8 cellular contexts compared by ENCODE assay signal in the genomic region with DNA sequence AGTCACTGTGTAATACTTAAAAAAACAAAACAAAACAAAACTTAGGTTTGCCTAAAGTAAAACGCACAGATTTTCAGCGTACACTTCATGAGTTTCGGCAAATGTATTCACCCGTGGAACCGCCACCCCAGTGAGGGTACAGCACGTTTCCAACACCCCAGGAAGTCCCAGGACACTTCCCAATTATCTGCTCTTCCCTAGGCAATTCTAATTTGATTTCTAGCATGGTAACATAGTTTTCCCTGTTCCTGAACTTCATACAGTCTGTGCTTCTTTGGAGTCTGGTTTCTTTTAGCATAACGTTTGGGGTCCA. TPM values are rescaled to one million over a fixed set of nuclear protein-coding genes. Genes with fewer than 3 reads are reported as not detected.
DNase-seq lines count a peak whose midpoint lies in the region; ATAC-seq, FAIRE-seq and TF ChIP-seq lines count a peak whose summit lies in the region.

No MANE protein-coding gene starts in this region.

- no peaks in the 10 kb centered on the region for H3K27me3 ChIP-seq in astrocyte (ENCODE audit: insufficient read depth, low read length)
- no peaks in the 10 kb centered on the region; a peak in 1 of 5 replicates for H3K27me3 ChIP-seq in HepG2 (ENCODE audit: control insufficient read depth in 1 of 2, insufficient read depth in 2 of 2, low read length in 2 of 2)
- H3K27me3 ChIP-seq in tibial nerve, result no peaks in the 10 kb centered on the region

- peak overlapping the region; percentile 94 for H3K27ac Mint-ChIP-seq in astrocyte (ENCODE audit: unreplicated experiment)

- TF ChIP-seq RAD21 in HepG2 (CRISPR knock-in tag; IDR thresholded peaks at IDR 0.05), result no peak

- TF ChIP-seq CTCF in HFF-Myc (IDR thresholded peaks at IDR 0.05; ENCODE audit: low read depth, low read length, missing control alignments) (no peak), astrocyte (IDR thresholded peaks at IDR 0.05; ENCODE audit: insufficient read depth, low read depth, low read length) (no peak), HepG2 (CRISPR knock-in tag; IDR thresholded peaks at IDR 0.05) (no peak), tibial nerve (IDR thresholded peaks at IDR 0.05) (no peak), GM20000 (IDR thresholded peaks at IDR 0.05; ENCODE audit: extremely low read depth, missing control alignments) (no peak)

- H3K79me2 ChIP-seq in astrocyte (ENCODE audit: insufficient read depth, low read length) (peaks cover 38% of the 10 kb centered on the region), HepG2 (ENCODE audit: insufficient read depth, low read length) (peaks cover 36% of the 10 kb centered on the region)

- H3K9me3 ChIP-seq in astrocyte (ENCODE audit: insufficient read depth, low read depth, low read length) (no peaks in the 10 kb centered on the region), HepG2 (ENCODE audit: low read length) (no peaks in the 10 kb centered on the region), tibial nerve (no peaks in the 10 kb centered on the region)

- TF ChIP-seq POLR2A in HepG2 (IDR thresholded peaks at IDR 0.05; ENCODE audit: insufficient read depth in 1 of 2, low read depth in 2 of 2, low read length in 2 of 2) (no peak), tibial nerve (IDR thresholded peaks at IDR 0.05) (no peak)

- H3K4me2 ChIP-seq in astrocyte (ENCODE audit: low read length) (peak overlapping the region; percentile 92), HepG2 (ENCODE audit: low read depth, low read length) (peak overlapping the region; percentile 91)

- DNase-seq in AG20443 (ENCODE audit: low spot score) (peak; percentile 8), HFF-Myc (ENCODE audit: extremely low read depth, low read depth) (no peak), astrocyte (ENCODE audit: low read depth) (peak; percentile 2), HepG2 (ENCODE audit: low spot score) (no peak), tibial nerve (ENCODE audit: low spot score in 2 of 2) (no peak), GM20000 (ENCODE audit: low spot score) (no peak), AML-193 (lab: John Stamatoyannopoulos, UW) (no peak)

- H3K36me3 ChIP-seq in astrocyte (ENCODE audit: insufficient read depth, low read length), result no peaks in the 10 kb centered on the region
- no peaks in the 10 kb centered on the region for H3K36me3 ChIP-seq in HepG2 (replicated peaks in 1 of 2; ENCODE audit: control insufficient read depth in 1 of 2, insufficient read depth in 2 of 2, low read length in 2 of 2)
- no peaks in the 10 kb centered on the region for H3K36me3 ChIP-seq in tibial nerve

- no TSS peak for BruUV-seq in HepG2 (replicated peaks; lab: Mats Ljungman, UMichigan)

- H2AFZ ChIP-seq in astrocyte (ENCODE audit: low read depth, low read length), result peak overlapping the region; percentile 91
- H2AFZ ChIP-seq in HepG2 (ENCODE audit: low read length), result peak overlapping the region; percentile 99

- H3K9ac ChIP-seq in astrocyte (ENCODE audit: low read length) (peak overlapping the region; percentile 88), HepG2 (ENCODE audit: insufficient read depth, low read depth, low read length) (peak overlapping the region; percentile 87)

- peak overlapping the region; percentile 77 for H3K4me3 ChIP-seq in HFF-Myc (replicated peaks; ENCODE audit: low read depth, low read length)
- peak overlapping the region; percentile 71 for H3K4me3 ChIP-seq in astrocyte (ENCODE audit: insufficient read depth, low read depth, low read length)
- peak overlapping the region; percentile 87 to 92 (median 89) for H3K4me3 ChIP-seq in HepG2 (replicated peaks in 1 of 3; ENCODE audit: insufficient read depth in 1 of 3, low read depth in 2 of 3, low read length in 3 of 3)
- peak overlapping the region; percentile 64 to 91 (median 84) for H3K4me3 ChIP-seq in tibial nerve

- FAIRE-seq in astrocyte (lab: Jason Lieb, UNC) (no peak), HepG2 (lab: Jason Lieb, UNC) (no peak)

- H3K4me1 ChIP-seq in astrocyte (ENCODE audit: insufficient read depth, low read length), result peaks cover 16% of the 10 kb centered on the region
- peaks cover 30% of the 10 kb centered on the region for H3K4me1 ChIP-seq in HepG2 (ENCODE audit: insufficient read depth, low read length)
- H3K4me1 ChIP-seq in tibial nerve, result peaks cover 0 to 31% (median 9%) of the 10 kb centered on the region in 4 donors

- 4% methylated on average over 7 of the region's 7 CpGs for WGBS in HepG2 (ENCODE audit: low lambda C conversion rate)
- 1 to 3% methylated on average over 7 of the region's 7 CpGs for WGBS in tibial nerve, 2 donors

- H3K4me1 Mint-ChIP-seq in astrocyte (ENCODE audit: low read depth, unreplicated experiment), result peaks cover 17% of the 10 kb centered on the region

- CTCF ChIA-PET in HepG2 (lab: Yijun Ruan, JAX; ENCODE audit: low intra/inter-chr PET ratio, low total read pairs), result no interaction called here

- intact Hi-C loops in HepG2 (cut with micrococcal nuclease; ENCODE audit: unreplicated experiment), result loop anchor here (2.0 to 5.0 kb wide), 2 partner anchors 68 to 281 kb away; no protein-coding TSS in a partner anchor

- H3K9me3 Mint-ChIP-seq in astrocyte (ENCODE audit: unreplicated experiment), result no peaks in the 10 kb centered on the region

- POLR2A ChIA-PET in HepG2 (lab: Yijun Ruan, JAX), result no interaction called here

- H4K20me1 ChIP-seq in astrocyte (ENCODE audit: insufficient read depth, low read length), result peaks cover 24% of the 10 kb centered on the region
- H4K20me1 ChIP-seq in HepG2 (ENCODE audit: insufficient read depth, low read length), result no peaks in the 10 kb centered on the region; the same call in 1 of the 2 replicates

- in situ Hi-C loops in HepG2 (cut with HindIII; ENCODE audit: extremely low pct_ligation_motif_present, low pct_unique_long_range_greater_than_20kb), result loop anchor here (5.0 kb wide), 1 partner anchor 81 kb away; no protein-coding TSS in a partner anchor

- peak overlapping the region; percentile 90 for H3K4me3 Mint-ChIP-seq in astrocyte (ENCODE audit: unreplicated experiment)

- H3K27ac ChIP-seq in astrocyte (ENCODE audit: low read depth, low read length), result peak overlapping the region; percentile 88
- peak overlapping the region; percentile 94 for H3K27ac ChIP-seq in HepG2 (ENCODE audit: extremely low read length, insufficient read depth, low read length)
- peak overlapping the region; percentile 94 to 99 (median 96) for H3K27ac ChIP-seq in tibial nerve

- no peak for ATAC-seq in HepG2
- ATAC-seq in GM18858 (IDR thresholded peaks at IDR 0.05; ENCODE audit: unreplicated experiment), result no peak

- no peaks in the 10 kb centered on the region for H3K27me3 Mint-ChIP-seq in astrocyte (ENCODE audit: low read depth, unreplicated experiment)

- TF ChIP-seq EP300 in HepG2 (IDR thresholded peaks at IDR 0.05; ENCODE audit: low read depth in 2 of 2, low read length in 2 of 2) (no peak), HepG2 (CRISPR knock-in tag; IDR thresholded peaks at IDR 0.05; ENCODE audit: borderline replicate concordance) (no peak), tibial nerve (IDR thresholded peaks at IDR 0.05) (no peak)

- no peaks in the 10 kb centered on the region for H3K36me3 Mint-ChIP-seq in astrocyte (ENCODE audit: low read depth, unreplicated experiment)

TF ChIP-seq in HepG2, 621 proteins besides CTCF, POLR2A, EP300 and RAD21:
- peak; percentile 40; the same call in 1 of the 2 replicates for TF ChIP-seq ZNF292 (CRISPR knock-in tag; IDR thresholded peaks at IDR 0.05; ENCODE audit: borderline replicate concordance, low read depth)
- peak; percentile 4; the same call in 1 of the 2 replicates for TF ChIP-seq DMAP1 (CRISPR knock-in tag; IDR thresholded peaks at IDR 0.05)
- TF ChIP-seq, protein P1, sequence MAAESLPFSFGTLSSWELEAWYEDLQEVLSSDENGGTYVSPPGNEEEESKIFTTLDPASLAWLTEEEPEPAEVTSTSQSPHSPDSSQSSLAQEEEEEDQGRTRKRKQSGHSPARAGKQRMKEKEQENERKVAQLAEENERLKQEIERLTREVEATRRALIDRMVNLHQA (CRISPR knock-in tag; IDR thresholded peaks at IDR 0.05), result no peak
- TF ChIP-seq, protein P2, sequence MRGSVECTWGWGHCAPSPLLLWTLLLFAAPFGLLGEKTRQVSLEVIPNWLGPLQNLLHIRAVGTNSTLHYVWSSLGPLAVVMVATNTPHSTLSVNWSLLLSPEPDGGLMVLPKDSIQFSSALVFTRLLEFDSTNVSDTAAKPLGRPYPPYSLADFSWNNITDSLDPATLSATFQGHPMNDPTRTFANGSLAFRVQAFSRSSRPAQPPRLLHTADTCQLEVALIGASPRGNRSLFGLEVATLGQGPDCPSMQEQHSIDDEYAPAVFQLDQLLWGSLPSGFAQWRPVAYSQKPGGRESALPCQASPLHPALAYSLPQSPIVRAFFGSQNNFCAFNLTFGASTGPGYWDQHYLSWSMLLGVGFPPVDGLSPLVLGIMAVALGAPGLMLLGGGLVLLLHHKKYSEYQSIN (CRISPR knock-in tag; IDR thresholded peaks at IDR 0.05; ENCODE audit: borderline replicate concordance), result no peak

RNA-seq across cellular contexts. Expression of a gene that starts 0.5 kb away (rescaled TPM):
- total RNA-seq in astrocyte (56.3 and 65.0 TPM in 2 replicates), HepG2 (2016; rRNA removed; fragmentation: Illumina TruSeq; extraction: Trizol) (30.6 and 34.8 TPM in 2 replicates), tibial nerve (100 to 1,000 TPM in 3 of 4 donors, 10 to 100 TPM in 1; 95.1 to 161 (median 106) TPM)
- total RNA-seq in HepG2 (2016; cell fraction: cytosol; rRNA removed; fragmentation: Illumina TruSeq; extraction: Trizol; ENCODE audit: low read depth), result 14.8 and 18.1 TPM in 2 replicates
- total RNA-seq in HepG2 (2016; cell fraction: insoluble cytoplasmic fraction; rRNA removed; fragmentation: Illumina TruSeq; extraction: Trizol), result 32.0 and 33.6 TPM in 2 replicates
- total RNA-seq in HepG2 (2016; cell fraction: membrane; rRNA removed; fragmentation: Illumina TruSeq; extraction: Trizol), result 10.5 and 11.6 TPM in 2 replicates
- 72.0 and 73.1 TPM in 2 replicates for total RNA-seq in HepG2 (2016; cell fraction: nucleus; rRNA removed; fragmentation: Illumina TruSeq; extraction: Trizol)
- polyA plus RNA-seq in HepG2 (2011; rRNA removed), result 12.7 and 15.7 TPM in 2 replicates
- polyA plus RNA-seq in HepG2 (2011; cell fraction: cytosol; rRNA removed), result 5.2 and 6.9 TPM in 2 replicates
- polyA plus RNA-seq in HepG2 (2011; cell fraction: nucleus; rRNA removed), result 24.0 and 25.3 TPM in 2 replicates
- 9.1 and 11.7 TPM in 2 replicates for polyA plus RNA-seq in HepG2 (2012)
- polyA plus RNA-seq in HepG2 (2016; cell fraction: cytosol; fragmentation: Illumina TruSeq; extraction: Trizol; ENCODE audit: low read depth), result 0.68 and 0.76 TPM in 2 replicates
- polyA plus RNA-seq in HepG2 (2016; cell fraction: insoluble cytoplasmic fraction; fragmentation: Illumina TruSeq; extraction: Trizol; ENCODE audit: low read depth), result 14.7 and 16.9 TPM in 2 replicates
- polyA plus RNA-seq in HepG2 (2016; cell fraction: membrane; fragmentation: Illumina TruSeq; extraction: Trizol; ENCODE audit: low read depth), result 2.0 TPM in 2 replicates
- polyA plus RNA-seq in HepG2 (2016; cell fraction: nucleus; fragmentation: Illumina TruSeq; extraction: Trizol; ENCODE audit: insufficient read depth, low read depth), result 37.4 and 42.4 TPM in 2 replicates
- polyA minus RNA-seq in HepG2 (2011; rRNA and poly(A)+ RNA removed; ENCODE audit: low replicate concordance), result 49.3 and 63.0 TPM in 2 replicates
- 21.0 and 25.8 TPM in 2 replicates for polyA minus RNA-seq in HepG2 (2011; cell fraction: cytosol; rRNA and poly(A)+ RNA removed)
- 145 and 179 TPM in 2 replicates for polyA minus RNA-seq in HepG2 (2011; cell fraction: nucleus; rRNA and poly(A)+ RNA removed)

Comparison
In these comparisons a context has a peak if more than half of its experiments do, and no peak if none do; other contexts are left out.
1. DNase-seq: peak in AG20443 (single experiment) and astrocyte (single experiment); none in HFF-Myc (single experiment), HepG2 (single experiment), tibial nerve (0 of 2), GM20000 (single experiment) and AML-193 (0 of 2).
2. Peak in every context shown above with its lines, with median percentiles within 50 percentile points of each other: H3K4me3 ChIP-seq and H3K27ac ChIP-seq.